Comparison of ENCODE assay signal across 14 cellular contexts in the genomic region with DNA sequence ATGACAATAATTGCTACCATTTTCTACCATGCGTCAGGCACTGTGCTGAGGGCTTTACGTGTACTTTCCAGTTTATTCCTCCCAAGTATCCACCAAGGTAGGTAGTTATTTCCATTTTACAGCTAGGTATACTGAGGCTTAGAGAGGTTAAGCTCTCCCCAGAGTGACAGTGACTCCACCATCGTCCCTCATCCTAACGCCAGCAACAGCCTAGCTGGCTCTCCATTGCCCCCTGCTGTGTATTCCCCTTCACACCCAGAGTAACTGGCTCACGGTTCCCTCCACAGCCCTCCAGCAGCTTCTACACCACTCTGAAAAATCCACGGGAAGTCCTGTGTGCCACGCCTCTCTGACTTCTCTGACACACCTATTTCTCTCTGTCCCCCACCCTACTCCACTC. TPM values are rescaled to one million over a fixed set of nuclear protein-coding genes. Genes with fewer than 3 reads are reported as not detected.
DNase-seq lines count a peak whose midpoint lies in the region; ATAC-seq and TF ChIP-seq lines count a peak whose summit lies in the region.
"Had no signal": no experiment of that assay in that cellular context is flagged by ENCODE, and none has a peak within 500 bp of the region (broad histone marks: within the 10 kb centered on the region; RNA-seq: fewer than 3 reads in every experiment).

No MANE protein-coding gene starts in this region.

- H3K4me1 Mint-ChIP-seq in activated T-cell treated with anti-CD3 and anti-CD28 coated beads, Interleukin-2, amount 50 U/mL, for 72 hours (ENCODE audit: low read depth) = no peaks in the 10 kb centered on the region

- no peaks in the 10 kb centered on the region for H3K27me3 Mint-ChIP-seq in activated T-cell treated with anti-CD3 and anti-CD28 coated beads, Interleukin-2, amount 50 U/mL, for 72 hours (ENCODE audit: low read depth)

- H2AFZ ChIP-seq in hepatocyte = no peak overlapping the region

- no peaks in the 10 kb centered on the region for H3K9me2 ChIP-seq in hepatocyte (replicated peaks; ENCODE audit: insufficient read depth)

- no peaks in the 10 kb centered on the region for H3K79me2 ChIP-seq in hepatocyte

- no peak for ATAC-seq in HG03095 (IDR thresholded peaks at IDR 0.05; ENCODE audit: unreplicated experiment)
- no peak for ATAC-seq in activated T-cell treated with anti-CD3 and anti-CD28 coated beads, Interleukin-2, amount 50 U/mL, for 72 hours (replicated peaks in 1 of 2)

- no peaks in the 10 kb centered on the region for H3K27me3 ChIP-seq in hepatocyte
- H3K27me3 ChIP-seq: tibial nerve had no signal

- H4K20me1 ChIP-seq in hepatocyte (ENCODE audit: insufficient read depth, poor library complexity, severe bottlenecking) = no peaks in the 10 kb centered on the region

- H3K9me3 Mint-ChIP-seq in activated T-cell treated with anti-CD3 and anti-CD28 coated beads, Interleukin-2, amount 50 U/mL, for 72 hours = no peaks in the 10 kb centered on the region
- H3K9me3 Mint-ChIP-seq: dendritic cell treated with granulocyte-macrophage colony-stimulating factor and Interleukin-4, amounts not matched to agents 40 ng/mL and 50 ng/mL, for 4 days had no signal

- H3K9me3 ChIP-seq in hepatocyte (ENCODE audit: low read depth) = no peaks in the 10 kb centered on the region
- H3K9me3 ChIP-seq: tibial nerve had no signal

- H3K27ac ChIP-seq in hepatocyte = no peak overlapping the region
- H3K27ac ChIP-seq: tibial nerve had no signal

- TF ChIP-seq CTCF in AG10803 (conservative IDR thresholded peaks at IDR 0.05; ENCODE audit: low read length) (peak; percentile 27), GM20000 (IDR thresholded peaks at IDR 0.05; ENCODE audit: extremely low read depth, missing control alignments) (peak; percentile 7), hepatocyte (IDR thresholded peaks at IDR 0.05; ENCODE audit: poor library complexity) (peak; percentile 14)

- H3K27ac Mint-ChIP-seq in activated T-cell treated with anti-CD3 and anti-CD28 coated beads, Interleukin-2, amount 50 U/mL, for 72 hours = no peak overlapping the region
- H3K27ac Mint-ChIP-seq: dendritic cell treated with granulocyte-macrophage colony-stimulating factor and Interleukin-4, amounts not matched to agents 40 ng/mL and 50 ng/mL, for 4 days had no signal

- H3K4me1 ChIP-seq in hepatocyte (ENCODE audit: insufficient read depth) = no peaks in the 10 kb centered on the region
- H3K4me1 ChIP-seq: tibial nerve had no signal

- no peak overlapping the region for H3K4me3 Mint-ChIP-seq in activated T-cell treated with anti-CD3 and anti-CD28 coated beads, Interleukin-2, amount 50 U/mL, for 72 hours
- H3K4me3 Mint-ChIP-seq: dendritic cell treated with granulocyte-macrophage colony-stimulating factor and Interleukin-4, amounts not matched to agents 40 ng/mL and 50 ng/mL, for 4 days had no signal

- H3K4me3 ChIP-seq in AG10803 (ENCODE audit: low read length) = no peak overlapping the region
- no peak overlapping the region for H3K4me3 ChIP-seq in hepatocyte
- H3K4me3 ChIP-seq: tibial nerve had no signal

- no peak overlapping the region for H3K4me2 ChIP-seq in hepatocyte

- 80% methylated on average over 7 of the region's 7 CpGs for whole genome bisulfite sequencing in hepatocyte (ENCODE audit: low lambda C conversion rate, missing lambda C conversion rate)

- H3K36me3 Mint-ChIP-seq in activated T-cell treated with anti-CD3 and anti-CD28 coated beads, Interleukin-2, amount 50 U/mL, for 72 hours (ENCODE audit: insufficient read depth in 2 of 2) = no peaks in the 10 kb centered on the region

- no peaks in the 10 kb centered on the region for H3K36me3 ChIP-seq in hepatocyte (replicated peaks; ENCODE audit: insufficient read depth, low read depth)

- no peak for DNase-seq in AG10803 (ENCODE audit: low read depth)
- no peak for DNase-seq in GM20000 (ENCODE audit: low spot score)
- peak; percentile 21 for DNase-seq in SW480 (ENCODE audit: low spot score)
- no peak for DNase-seq in hepatocyte (ENCODE audit: low spot score)
- no peak for DNase-seq in stimulated activated naive CD4-positive, alpha-beta T cell treated with Interleukin-2 at 50 U/mL for 16 hours (lab: John Stamatoyannopoulos, UW)
- no peak for DNase-seq in NCI-H446 treated with DMSO at 0.1 percent for 48 hours (lab: John Stamatoyannopoulos, UW)
- no peak for DNase-seq in activated T-cell treated with anti-CD3 and anti-CD28 coated beads, Interleukin-2, amount 50 U/mL, for 72 hours
- DNase-seq: activated gamma-delta T cell; EL; NCI-H510A; stimulated activated CD4-positive, alpha-beta T cell treated with anti-CD3 and anti-CD28 coated beads, Interleukin-4, amount 100 ng/mL, for 4 hours had no signal

RNA-seq across cellular contexts. Expression of a gene that starts 7.1 kb away (rescaled TPM):
- 59.6 and 74.0 TPM in 2 replicates for total RNA-seq in hepatocyte
- 113 and 140 TPM in 2 replicates for polyA plus RNA-seq in hepatocyte
- total RNA-seq in activated T-cell treated with anti-CD3 and anti-CD28 coated beads, Interleukin-2, amount 50 U/mL, for 72 hours = 1 to 10 TPM; 1.5 to 2.1 TPM

RNA-seq across cellular contexts. Expression of a gene that starts 33.4 kb away (rescaled TPM):
- 8.4 and 10.7 TPM in 2 replicates for total RNA-seq in hepatocyte
- 2.9 and 7.6 TPM in 2 replicates for polyA plus RNA-seq in hepatocyte
- 10 to 100 TPM; 16.2 to 16.7 TPM for total RNA-seq in activated T-cell treated with anti-CD3 and anti-CD28 coated beads, Interleukin-2, amount 50 U/mL, for 72 hours

RNA-seq across cellular contexts. Expression of a gene that starts 33.5 kb away (rescaled TPM):
- 298 and 469 TPM in 2 replicates for total RNA-seq in hepatocyte
- 1,250 and 1,676 TPM in 2 replicates for polyA plus RNA-seq in hepatocyte
- total RNA-seq in activated T-cell treated with anti-CD3 and anti-CD28 coated beads, Interleukin-2, amount 50 U/mL, for 72 hours = 100 to 1,000 TPM; 335 to 386 TPM

RNA-seq across cellular contexts. Expression of a gene that starts 48.1 kb away (rescaled TPM):
- total RNA-seq in hepatocyte = 56.1 and 62.1 TPM in 2 replicates
- polyA plus RNA-seq in hepatocyte = 74.6 and 74.7 TPM in 2 replicates
- total RNA-seq in activated T-cell treated with anti-CD3 and anti-CD28 coated beads, Interleukin-2, amount 50 U/mL, for 72 hours = 10 to 100 TPM; 49.5 to 54.8 TPM

RNA-seq across cellular contexts. Expression of a gene that starts 53.0 kb away (rescaled TPM):
- total RNA-seq in hepatocyte = 53.9 and 57.9 TPM in 2 replicates
- polyA plus RNA-seq in hepatocyte = 77.7 and 78.6 TPM in 2 replicates
- total RNA-seq in activated T-cell treated with anti-CD3 and anti-CD28 coated beads, Interleukin-2, amount 50 U/mL, for 72 hours = 10 to 100 TPM; 28.9 to 32.2 TPM

Comparison
In these comparisons a context has a peak if more than half of its experiments do, and no peak if none do; other contexts are left out.
1. RNA of a gene that starts 7.1 kb away (total RNA-seq): 59.6 to 74.0 TPM in hepatocyte; 1.5 to 2.1 TPM in activated T-cell treated with anti-CD3 and anti-CD28 coated beads, Interleukin-2, amount 50 U/mL, for 72 hours; every median in the first group is over 10 times any median in the second.
2. Peak in every context shown above with its lines, with median percentiles within 50 percentile points of each other: CTCF ChIP-seq.